Comparison of ENCODE assay signal across 7 cellular contexts in genomic region chr5:79901631-79902030, GRCh38.
"Had no signal": no experiment of that assay in that cellular context is flagged by ENCODE, and none has a peak within 500 bp of the region (broad histone marks: within the 10 kb centered on the region; RNA-seq: fewer than 3 reads in every experiment).

No MANE protein-coding gene starts in this region.

- H3K4me2 ChIP-seq: KMS-11 had no signal

- DNase-seq: IMR-90, KBM-7, KG1 had no signal

- ATAC-seq: HepG2, K562 had no signal

- H3K9ac ChIP-seq: KMS-11 had no signal

- H3K27ac ChIP-seq: HL-60, KMS-11 had no signal

- H3K4me3 ChIP-seq: K562 had no signal
